Comparison of ENCODE assay signal across 8 cellular contexts in the genomic region with DNA sequence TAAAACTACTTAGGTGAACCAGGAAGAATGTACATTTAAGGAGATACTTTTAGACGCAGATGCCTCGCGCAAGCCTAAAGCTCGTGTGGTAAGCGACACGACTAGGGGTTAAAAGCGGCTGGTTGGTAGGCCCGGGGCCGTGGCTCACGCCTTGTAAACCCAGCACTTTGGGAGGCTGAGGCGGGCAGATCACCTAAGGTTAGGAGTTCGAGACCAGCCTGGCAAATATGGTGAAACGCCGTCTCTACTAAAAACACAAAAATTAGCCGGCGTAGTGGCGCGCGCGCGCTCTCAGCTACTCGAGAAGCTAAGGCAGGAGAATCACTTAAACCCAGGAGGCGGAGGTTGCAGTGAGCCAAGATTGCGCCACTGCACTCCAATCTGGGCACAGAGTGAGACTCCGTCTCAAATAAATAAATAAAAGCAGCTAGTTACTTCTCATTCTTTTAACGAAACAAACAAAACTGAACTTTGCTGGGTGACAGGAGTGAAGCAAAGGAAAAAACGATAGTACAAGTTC. TPM values are rescaled to one million over a fixed set of nuclear protein-coding genes. Genes with fewer than 3 reads are reported as not detected.
DNase-seq lines count a peak whose midpoint lies in the region; ATAC-seq and TF ChIP-seq lines count a peak whose summit lies in the region.

No MANE protein-coding gene starts in this region.

- H3K4me1 ChIP-seq in heart left ventricle (peaks cover 0 to 55% (median 25%) of the 10 kb centered on the region in 12 donors), prostate gland (replicated peaks) (peaks cover 3% of the 10 kb centered on the region)

- H3K27me3 ChIP-seq in heart left ventricle (no peaks in the 10 kb centered on the region), prostate gland (replicated peaks; ENCODE audit: insufficient read depth) (no peaks in the 10 kb centered on the region)

- H3K36me3 ChIP-seq in heart left ventricle (peaks cover 0 to 22% (median 16%) of the 10 kb centered on the region in 9 donors), prostate gland (no peaks in the 10 kb centered on the region)

- H3K4me3 ChIP-seq in heart left ventricle (peak overlapping the region; percentile 49 to 91 (median 77)), prostate gland (peak overlapping the region; percentile 70 to 84)

- H3K27ac ChIP-seq in heart left ventricle, result peak overlapping the region in 10 of 12 donors; percentile 88 to 99 (median 92)
- H3K27ac ChIP-seq in prostate gland, result peak overlapping the region; percentile 92

- intact Hi-C loops in heart left ventricle (cut with DNase I), result loop anchor here in 2 of 10 donors (2.0 to 5.0 kb wide), 2 partner anchors 64 to 68 kb away; partner anchors contain the start of gene SEC61A2 (in 1 of the 2)
- intact Hi-C loops in prostate gland (cut with DNase I), result no loop called here

- H3K36me3 Mint-ChIP-seq in activated naive CD8-positive, alpha-beta T cell treated with anti-CD3 and anti-CD28 coated beads, Interleukin-2, amount 50 U/mL, for 24 hours (ENCODE audit: low read depth), result peaks cover 55% of the 10 kb centered on the region

- H3K27me3 Mint-ChIP-seq in activated naive CD8-positive, alpha-beta T cell treated with anti-CD3 and anti-CD28 coated beads, Interleukin-2, amount 50 U/mL, for 24 hours, result no peaks in the 10 kb centered on the region

- no peaks in the 10 kb centered on the region for H3K9me3 ChIP-seq in heart left ventricle
- no peaks in the 10 kb centered on the region for H3K9me3 ChIP-seq in prostate gland

- TF ChIP-seq CTCF in heart left ventricle (IDR thresholded peaks at IDR 0.05) (no peak), prostate gland (IDR thresholded peaks at IDR 0.05) (no peak)

- peak overlapping the region; percentile 98 for H3K27ac Mint-ChIP-seq in activated naive CD8-positive, alpha-beta T cell treated with anti-CD3 and anti-CD28 coated beads, Interleukin-2, amount 50 U/mL, for 24 hours

- peaks cover 64% of the 10 kb centered on the region for H3K4me1 Mint-ChIP-seq in activated naive CD8-positive, alpha-beta T cell treated with anti-CD3 and anti-CD28 coated beads, Interleukin-2, amount 50 U/mL, for 24 hours

- 4 to 6% (median 4%) methylated on average over 27 of the region's 27 CpGs for WGBS in heart left ventricle, 4 donors
- WGBS in prostate gland, result 3% methylated on average over 27 of the region's 27 CpGs

- no peak for ATAC-seq in activated naive CD8-positive, alpha-beta T cell treated with anti-CD3 and anti-CD28 coated beads, Interleukin-2, amount 50 U/mL, for 24 hours
- peak in 3 of 4 donors; percentile 20 to 47 (median 27) for ATAC-seq in heart left ventricle
- ATAC-seq in HG02970 (IDR thresholded peaks at IDR 0.05; ENCODE audit: low FRiP score, unreplicated experiment), result no peak
- no peak for ATAC-seq in HG03139 (IDR thresholded peaks at IDR 0.05; ENCODE audit: unreplicated experiment)

- TF ChIP-seq POLR2A in heart left ventricle (IDR thresholded peaks at IDR 0.05) (no peak), prostate gland (IDR thresholded peaks at IDR 0.05) (no peak)

- DNase-seq in EL, result peak; percentile 41
- DNase-seq in OCI-M1 (lab: John Stamatoyannopoulos, UW), result peak; percentile 64
- peak; percentile 34 for DNase-seq in activated naive CD8-positive, alpha-beta T cell treated with anti-CD3 and anti-CD28 coated beads, Interleukin-2, amount 50 U/mL, for 24 hours
- peak in 2 of 5 donors; percentile 42 to 55 for DNase-seq in heart left ventricle
- DNase-seq in prostate gland (ENCODE audit: low spot score), result peak; percentile 28
- no peak for DNase-seq in T-helper 9 cell

- no peaks in the 10 kb centered on the region for H3K9me3 Mint-ChIP-seq in activated naive CD8-positive, alpha-beta T cell treated with anti-CD3 and anti-CD28 coated beads, Interleukin-2, amount 50 U/mL, for 24 hours

- peak overlapping the region; percentile 98 for H3K4me3 Mint-ChIP-seq in activated naive CD8-positive, alpha-beta T cell treated with anti-CD3 and anti-CD28 coated beads, Interleukin-2, amount 50 U/mL, for 24 hours

RNA-seq across cellular contexts. Expression of gene NUDT5, which starts 0.9 kb away (rescaled TPM):
- total RNA-seq in heart left ventricle, result 10 to 100 TPM in 4 of 9 donors, 1 to 10 TPM in 5; 5.0 to 23.3 (median 8.9) TPM
- 10 to 100 TPM in 1 of 2 donors, 1 to 10 TPM in 1; 9.2 to 20.2 TPM for polyA plus RNA-seq in heart left ventricle
- total RNA-seq in prostate gland, result 10 to 100 TPM; 32.6 to 35.8 TPM

RNA-seq across cellular contexts. Expression of gene CDC123, which starts 1.2 kb away (rescaled TPM):
- total RNA-seq in heart left ventricle, result 10 to 100 TPM; 40.6 to 62.0 (median 52.7) TPM
- polyA plus RNA-seq in heart left ventricle, result 10 to 100 TPM; 21.9 to 66.3 TPM
- 10 to 100 TPM; 52.4 to 63.3 TPM for total RNA-seq in prostate gland

Comparison
In these comparisons a context has a peak if more than half of its experiments do, and no peak if none do; other contexts are left out.
1. ATAC-seq: peak in heart left ventricle (3 of 4); none in activated naive CD8-positive, alpha-beta T cell treated with anti-CD3 and anti-CD28 coated beads, Interleukin-2, amount 50 U/mL, for 24 hours (single experiment), HG02970 (single experiment) and HG03139 (single experiment).